In genomic region chr16:4290236-4290830, GRCh38 we compare ENCODE assay signal across 11 cellular contexts. TPM values are rescaled to one million over a fixed set of nuclear protein-coding genes. Genes with fewer than 3 reads are reported as not detected.
A peak's percentile ranks its signal among the peaks of the same experiment; 100 is the strongest.
DNase-seq lines count a peak whose midpoint lies in the region; ATAC-seq and TF ChIP-seq lines count a peak whose summit lies in the region.
"Had no signal": no experiment of that assay in that cellular context is flagged by ENCODE, and none has a peak within 500 bp of the region (broad histone marks: within the 10 kb centered on the region; RNA-seq: fewer than 3 reads in every experiment).

No MANE protein-coding gene starts in this region.

- peak overlapping the region; percentile 71 for H3K9ac ChIP-seq in HUES6 (ENCODE audit: low read length)

- no peaks in the 10 kb centered on the region for H3K9me3 Mint-ChIP-seq in effector memory CD8-positive, alpha-beta T cell
- H3K9me3 Mint-ChIP-seq: activated CD4-positive, alpha-beta memory T cell treated with anti-CD3 and anti-CD28 coated beads for 36 hours had no signal

- peaks cover 4% of the 10 kb centered on the region for H3K36me3 Mint-ChIP-seq in effector memory CD8-positive, alpha-beta T cell (ENCODE audit: insufficient read depth)
- H3K36me3 Mint-ChIP-seq: activated CD4-positive, alpha-beta memory T cell treated with anti-CD3 and anti-CD28 coated beads for 36 hours had no signal

- H3K27me3 Mint-ChIP-seq in effector memory CD8-positive, alpha-beta T cell = peaks cover 15 to 41% of the 10 kb centered on the region in 2 donors

- H3K36me3 ChIP-seq in HUES6 (ENCODE audit: control insufficient read depth, insufficient read depth, low read length) (no peaks in the 10 kb centered on the region), lung (ENCODE audit: control insufficient read depth in 2 of 2, insufficient read depth in 2 of 2, low read length in 2 of 2) (no peaks in the 10 kb centered on the region)

- peaks cover 35% of the 10 kb centered on the region for H3K4me1 ChIP-seq in HUES6 (ENCODE audit: control insufficient read depth, insufficient read depth, low read length)
- peaks cover 0 to 7% of the 10 kb centered on the region in 2 donors for H3K4me1 ChIP-seq in lung (ENCODE audit: control insufficient read depth in 2 of 2, insufficient read depth in 2 of 2, low read length in 2 of 2)

- 54 to 66% methylated on average over 8 of the region's 8 CpGs for WGBS in lung, 2 donors

- H3K4me3 ChIP-seq in HUES6 (ENCODE audit: low read depth, low read length) = no peak overlapping the region
- no peak overlapping the region for H3K4me3 ChIP-seq in lung

- DNase-seq in CD1c-positive myeloid dendritic cell (ENCODE audit: extremely low spot score) = peak; percentile 76
- DNase-seq in astrocyte of the hippocampus (ENCODE audit: low read depth, low spot score) = peak; percentile 63
- peak; percentile 80 for DNase-seq in lung (ENCODE audit: low spot score)
- DNase-seq in effector memory CD8-positive, alpha-beta T cell = no peak
- no peak for DNase-seq in superior temporal gyrus (ENCODE audit: extremely low spot score)
- DNase-seq in GM19238 (ENCODE audit: insufficient read length, low spot score) = no peak
- DNase-seq: activated CD4-positive, alpha-beta memory T cell treated with anti-CD3 and anti-CD28 coated beads for 36 hours; NCI-H2171; stimulated activated naive CD8-positive, alpha-beta T cell treated with anti-CD3 and anti-CD28 coated beads, Interleukin-15, Interleukin-2, amounts not matched to agents 100 U/mL and 50 U/mL, for 24 hours had no signal

- no peak for TF ChIP-seq CTCF in lung (IDR thresholded peaks at IDR 0.05; ENCODE audit: control extremely low read depth, extremely low read depth)

- H3K4me3 Mint-ChIP-seq in effector memory CD8-positive, alpha-beta T cell = no peak overlapping the region
- H3K4me3 Mint-ChIP-seq: activated CD4-positive, alpha-beta memory T cell treated with anti-CD3 and anti-CD28 coated beads for 36 hours had no signal

- no peaks in the 10 kb centered on the region for H3K9me3 ChIP-seq in HUES6 (ENCODE audit: control insufficient read depth, insufficient read depth, low read depth, low read length)
- H3K9me3 ChIP-seq in lung (ENCODE audit: control insufficient read depth in 2 of 2, insufficient read depth in 1 of 2, low read length in 1 of 2) = peaks cover 0 to 2% of the 10 kb centered on the region in 2 donors

- H3K27me3 ChIP-seq in HUES6 (ENCODE audit: control insufficient read depth, insufficient read depth, low read length) = no peaks in the 10 kb centered on the region
- no peaks in the 10 kb centered on the region for H3K27me3 ChIP-seq in lung (ENCODE audit: control insufficient read depth, insufficient read depth)

- peak; percentile 17 for ATAC-seq in lung (ENCODE audit: insufficient read depth, low FRiP score)
- no peak for ATAC-seq in effector memory CD8-positive, alpha-beta T cell (replicated peaks)
- no peak for ATAC-seq in HG02852 (IDR thresholded peaks at IDR 0.05; ENCODE audit: unreplicated experiment)
- ATAC-seq: stimulated activated naive CD8-positive, alpha-beta T cell treated with anti-CD3 and anti-CD28 coated beads, Interleukin-15, Interleukin-2, amounts not matched to agents 100 U/mL and 50 U/mL, for 24 hours had no signal

- H3K27ac ChIP-seq in HUES6 (ENCODE audit: low read depth, low read length) = peak overlapping the region; percentile 81; the same call in 1 of the 2 replicates
- H3K27ac ChIP-seq in lung (ENCODE audit: low read depth in 1 of 2, low read length in 1 of 2) = peak overlapping the region in 1 of 2 donors; percentile 72

- peaks cover 5 to 15% of the 10 kb centered on the region in 2 donors for H3K4me1 Mint-ChIP-seq in effector memory CD8-positive, alpha-beta T cell (ENCODE audit: low read depth in 2 of 2)

- no peak overlapping the region for H3K27ac Mint-ChIP-seq in effector memory CD8-positive, alpha-beta T cell
- H3K27ac Mint-ChIP-seq: activated CD4-positive, alpha-beta memory T cell treated with anti-CD3 and anti-CD28 coated beads for 36 hours had no signal

RNA-seq across cellular contexts. Expression of gene TFAP4, which starts 17.5 kb away (rescaled TPM):
- total RNA-seq in lung = 10 to 100 TPM in 1 of 2 donors, 1 to 10 TPM in 1; 9.7 to 12.3 TPM
- polyA plus RNA-seq in lung = 10 to 100 TPM in 1 of 2 donors, 1 to 10 TPM in 1; 5.7 to 10.5 TPM

RNA-seq across cellular contexts. Expression of gene GLIS2, which starts 25.5 kb away (rescaled TPM):
- total RNA-seq in lung = 10 to 100 TPM in 1 of 2 donors, 1 to 10 TPM in 1; 8.8 to 25.5 TPM
- 10 to 100 TPM; 14.8 to 15.1 TPM for polyA plus RNA-seq in lung

RNA-seq across cellular contexts. Expression of gene SRL, which starts 48.5 kb away (rescaled TPM):
- total RNA-seq in lung = 1 to 10 TPM; 2.1 to 2.9 TPM
- under 1 TPM; 0.30 to 0.37 TPM for polyA plus RNA-seq in lung
- total RNA-seq: activated CD4-positive, alpha-beta memory T cell treated with anti-CD3 and anti-CD28 coated beads for 36 hours had no signal

Comparison
In these comparisons a context has a peak if more than half of its experiments do, and no peak if none do; other contexts are left out.
1. DNase-seq: peak in CD1c-positive myeloid dendritic cell (single experiment), astrocyte of the hippocampus (single experiment) and lung (single experiment); none in effector memory CD8-positive, alpha-beta T cell (0 of 3), superior temporal gyrus (single experiment) and GM19238 (single experiment).